In the genomic region with DNA sequence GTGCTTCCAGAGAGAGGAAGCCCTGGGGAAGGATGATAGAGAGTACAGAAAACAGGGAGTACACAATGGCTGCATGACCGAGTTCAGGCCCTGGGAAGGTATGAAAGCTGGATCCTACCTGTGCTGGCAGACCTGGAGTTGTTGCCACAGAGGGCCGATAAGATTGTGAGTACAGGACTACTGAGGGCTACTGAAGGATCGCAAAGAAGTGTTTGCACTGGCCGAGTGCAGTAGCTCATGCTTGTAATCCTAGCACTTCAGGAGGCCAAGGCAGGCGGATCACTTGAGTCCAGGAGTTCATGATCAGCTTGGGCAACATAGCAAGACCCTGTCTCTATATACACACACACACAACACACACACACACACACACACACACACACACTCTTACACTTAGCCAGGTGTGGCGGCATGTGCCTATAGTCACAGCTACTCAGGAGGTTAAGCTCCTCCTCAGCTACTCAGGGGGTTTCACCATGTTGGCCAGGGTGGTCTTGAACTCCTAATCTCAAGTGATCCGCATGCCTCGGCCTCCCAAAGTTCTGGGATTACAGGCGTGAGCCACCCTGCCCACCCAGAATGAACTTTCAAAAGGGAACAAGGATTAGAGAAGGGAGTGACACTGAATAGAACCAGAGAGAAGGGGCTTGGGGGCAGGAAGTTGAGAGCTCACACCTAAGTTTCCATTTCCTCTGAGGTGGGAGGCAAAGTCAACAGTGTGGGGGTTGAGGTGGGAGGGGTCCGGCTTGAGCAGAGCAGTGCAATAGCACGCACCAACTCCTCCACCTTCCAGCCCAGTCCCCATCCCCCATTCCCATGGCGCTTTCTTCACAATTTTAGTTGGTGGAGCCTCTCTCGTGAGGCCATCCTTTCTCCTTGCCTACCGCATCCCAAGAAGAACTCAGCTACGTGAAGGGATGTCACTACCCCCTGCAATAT, we compare ENCODE assay signal across 13 cellular contexts. TPM values are rescaled to one million over a fixed set of nuclear protein-coding genes. Genes with fewer than 3 reads are reported as not detected.
DNase-seq lines count a peak whose midpoint lies in the region; ATAC-seq, FAIRE-seq and TF ChIP-seq lines count a peak whose summit lies in the region.
"Had no signal": no experiment of that assay in that cellular context is flagged by ENCODE, and none has a peak within 500 bp of the region (broad histone marks: within the 10 kb centered on the region; RNA-seq: fewer than 3 reads in every experiment).

No MANE protein-coding gene starts in this region.

- peak overlapping the region; percentile 83 to 93 (median 90) for H3K4me3 Mint-ChIP-seq in immature natural killer cell

- TF ChIP-seq RAD21 in HepG2 (CRISPR knock-in tag; IDR thresholded peaks at IDR 0.05): no peak

- 77% methylated on average over 9 of the region's 15 CpGs for WGBS in right lobe of liver (ENCODE audit: insufficient coverage, low coverage, low lambda C conversion rate, missing lambda C conversion rate)
- 85% methylated on average over 11 of the region's 15 CpGs for WGBS in HepG2 (ENCODE audit: low lambda C conversion rate)

- peaks cover 5 to 11% (median 5%) of the 10 kb centered on the region in 3 donors for H3K36me3 Mint-ChIP-seq in immature natural killer cell

- no peaks in the 10 kb centered on the region for H3K79me2 ChIP-seq in HepG2 (ENCODE audit: insufficient read depth, low read length)
- no peaks in the 10 kb centered on the region for H3K79me2 ChIP-seq in OCI-LY1 (ENCODE audit: insufficient read depth, low read length)

- peaks cover 93 to 95% of the 10 kb centered on the region in 2 donors for H3K4me1 Mint-ChIP-seq in immature natural killer cell

- no peaks in the 10 kb centered on the region for H3K9me2 ChIP-seq in OCI-LY1 (ENCODE audit: low read depth, low read length)

- H3K27ac ChIP-seq in right lobe of liver (peak overlapping the region; percentile 34 to 62 (median 60)), HepG2 (ENCODE audit: extremely low read length, insufficient read depth, low read length) (no peak overlapping the region), OCI-LY1 (ENCODE audit: low read depth, low read length, poor library complexity, severe bottlenecking) (peak overlapping the region; percentile 96)
- H3K27ac ChIP-seq: gastrocnemius medialis had no signal

- peak overlapping the region; percentile 96 to 100 (median 98) for H3K27ac Mint-ChIP-seq in immature natural killer cell

- TF ChIP-seq CTCF in right lobe of liver (IDR thresholded peaks at IDR 0.05) (no peak), HepG2 (CRISPR knock-in tag; IDR thresholded peaks at IDR 0.05) (no peak), OCI-LY1 (IDR thresholded peaks at IDR 0.05; ENCODE audit: low read length) (no peak)

- peaks cover 0 to 23% (median 11%) of the 10 kb centered on the region in 4 donors for H3K4me1 ChIP-seq in right lobe of liver
- H3K4me1 ChIP-seq in HepG2 (ENCODE audit: insufficient read depth, low read length): peaks cover 10% of the 10 kb centered on the region
- H3K4me1 ChIP-seq in OCI-LY1 (ENCODE audit: insufficient read depth, low read length, severe bottlenecking): peaks cover 49% of the 10 kb centered on the region
- H3K4me1 ChIP-seq: gastrocnemius medialis had no signal

- POLR2A ChIA-PET in HepG2 (lab: Yijun Ruan, JAX): no interaction called here

- H3K9me3 Mint-ChIP-seq in immature natural killer cell: peaks cover 0 to 2% (median 0%) of the 10 kb centered on the region in 6 donors

- H3K36me3 ChIP-seq in right lobe of liver (no peaks in the 10 kb centered on the region), HepG2 (replicated peaks in 1 of 2; ENCODE audit: control insufficient read depth in 1 of 2, insufficient read depth in 2 of 2, low read length in 2 of 2) (no peaks in the 10 kb centered on the region), OCI-LY1 (ENCODE audit: insufficient read depth, low read length) (no peaks in the 10 kb centered on the region)
- H3K36me3 ChIP-seq: gastrocnemius medialis had no signal

- no peak for DNase-seq in right lobe of liver
- no peak for DNase-seq in HepG2 (ENCODE audit: low spot score)
- DNase-seq in immature natural killer cell: peak; percentile 81 to 83 (median 83)
- no peak for DNase-seq in cerebellar nuclear complex (lab: John Stamatoyannopoulos, UW)
- DNase-seq in NCI-H2081 treated with DMSO at 0.1 percent for 48 hours (lab: John Stamatoyannopoulos, UW): no peak
- DNase-seq: gastrocnemius medialis; SIG-M5; stimulated activated naive CD4-positive, alpha-beta T cell treated with Interleukin-2 at 50 U/mL for 16 hours had no signal

- H4K20me1 ChIP-seq in HepG2 (ENCODE audit: insufficient read depth, low read length) (peaks cover 7% of the 10 kb centered on the region; the same call in 1 of the 2 replicates), OCI-LY1 (ENCODE audit: insufficient read depth, low read length) (no peaks in the 10 kb centered on the region)

- no peak overlapping the region for H3K9ac ChIP-seq in HepG2 (ENCODE audit: insufficient read depth, low read depth, low read length)
- peak overlapping the region; percentile 60 for H3K9ac ChIP-seq in OCI-LY1 (ENCODE audit: low read length)

- H3K27me3 ChIP-seq in right lobe of liver (no peaks in the 10 kb centered on the region), HepG2 (ENCODE audit: control insufficient read depth in 1 of 2, insufficient read depth in 2 of 2, low read length in 2 of 2) (peaks cover 5 to 36% of the 10 kb centered on the region in 2 experiments; a peak in 3 of 5 replicates), OCI-LY1 (ENCODE audit: insufficient read depth, low read length) (no peaks in the 10 kb centered on the region)
- H3K27me3 ChIP-seq: gastrocnemius medialis had no signal

- in situ Hi-C loops in HepG2 (cut with HindIII; ENCODE audit: extremely low pct_ligation_motif_present, low pct_unique_long_range_greater_than_20kb): no loop called here

- TF ChIP-seq POLR2A in right lobe of liver (IDR thresholded peaks at IDR 0.05) (no peak), HepG2 (IDR thresholded peaks at IDR 0.05; ENCODE audit: insufficient read depth in 1 of 2, low read depth in 2 of 2, low read length in 2 of 2) (no peak)

- TF ChIP-seq EP300 in HepG2 (IDR thresholded peaks at IDR 0.05; ENCODE audit: low read depth in 2 of 2, low read length in 2 of 2) (no peak), HepG2 (CRISPR knock-in tag; IDR thresholded peaks at IDR 0.05; ENCODE audit: borderline replicate concordance) (no peak)

- peak in 2 of 4 donors; percentile 8 to 22 for ATAC-seq in right lobe of liver
- no peak for ATAC-seq in HepG2
- no peak for ATAC-seq in GM21528 (IDR thresholded peaks at IDR 0.05; ENCODE audit: low FRiP score, unreplicated experiment)
- no peak for ATAC-seq in GM18858 (IDR thresholded peaks at IDR 0.05; ENCODE audit: unreplicated experiment)
- ATAC-seq: gastrocnemius medialis, HCT116 had no signal

- H3K4me2 ChIP-seq in HepG2 (ENCODE audit: low read depth, low read length) (no peak overlapping the region), OCI-LY1 (ENCODE audit: low read length) (peak overlapping the region; percentile 62)

- H3F3A ChIP-seq in OCI-LY1 (ENCODE audit: insufficient read depth, low read length): no peaks in the 10 kb centered on the region

- no peak for FAIRE-seq in HepG2 (lab: Jason Lieb, UNC)

- BruUV-seq in HepG2 (replicated peaks; lab: Mats Ljungman, UMichigan): no TSS peak

- H3K9me3 ChIP-seq in right lobe of liver (no peaks in the 10 kb centered on the region), HepG2 (ENCODE audit: low read length) (no peaks in the 10 kb centered on the region), OCI-LY1 (ENCODE audit: low read length) (no peaks in the 10 kb centered on the region)
- H3K9me3 ChIP-seq: gastrocnemius medialis had no signal

- peaks cover 8 to 20% (median 15%) of the 10 kb centered on the region in 3 donors for H3K27me3 Mint-ChIP-seq in immature natural killer cell (ENCODE audit: low read depth in 3 of 3)

- CTCF ChIA-PET in HepG2 (lab: Yijun Ruan, JAX; ENCODE audit: low intra/inter-chr PET ratio, low total read pairs): no interaction called here

- intact Hi-C loops in right lobe of liver (cut with DNase I) (no loop called here), HepG2 (cut with micrococcal nuclease; ENCODE audit: unreplicated experiment) (no loop called here)

- H3K4me3 ChIP-seq in right lobe of liver (no peak overlapping the region), HepG2 (replicated peaks in 1 of 3; ENCODE audit: insufficient read depth in 1 of 3, low read depth in 2 of 3, low read length in 3 of 3) (no peak overlapping the region), OCI-LY1 (ENCODE audit: low read depth, low read length, poor library complexity, severe bottlenecking) (no peak overlapping the region)
- H3K4me3 ChIP-seq: gastrocnemius medialis had no signal

- H2AFZ ChIP-seq in HepG2 (ENCODE audit: low read length): no peak overlapping the region
- no peak overlapping the region for H2AFZ ChIP-seq in OCI-LY1 (ENCODE audit: low read length)

RNA-seq across cellular contexts. Expression of a gene that starts 7.5 kb away (rescaled TPM):
- total RNA-seq in right lobe of liver: 1 to 10 TPM; 1.0 to 9.9 (median 3.2) TPM
- total RNA-seq in HepG2 (2016; rRNA removed; fragmentation: Illumina TruSeq; extraction: Trizol): not detected in 2 replicates
- not detected in 2 replicates for total RNA-seq in HepG2 (2016; cell fraction: cytosol; rRNA removed; fragmentation: Illumina TruSeq; extraction: Trizol; ENCODE audit: low read depth)
- not detected in 2 replicates for total RNA-seq in HepG2 (2016; cell fraction: insoluble cytoplasmic fraction; rRNA removed; fragmentation: Illumina TruSeq; extraction: Trizol)
- total RNA-seq in HepG2 (2016; cell fraction: membrane; rRNA removed; fragmentation: Illumina TruSeq; extraction: Trizol): not detected in 2 replicates
- total RNA-seq in HepG2 (2016; cell fraction: nucleus; rRNA removed; fragmentation: Illumina TruSeq; extraction: Trizol): not detected in 2 replicates
- not detected in 2 replicates for polyA plus RNA-seq in HepG2 (2011; rRNA removed)
- polyA plus RNA-seq in HepG2 (2011; cell fraction: cytosol; rRNA removed): not detected in 2 replicates
- not detected in 2 replicates for polyA plus RNA-seq in HepG2 (2011; cell fraction: nucleus; rRNA removed)
- polyA plus RNA-seq in HepG2 (2012): not detected in 2 replicates
- not detected in 2 replicates for polyA plus RNA-seq in HepG2 (2016; cell fraction: cytosol; fragmentation: Illumina TruSeq; extraction: Trizol; ENCODE audit: low read depth)
- polyA plus RNA-seq in HepG2 (2016; cell fraction: insoluble cytoplasmic fraction; fragmentation: Illumina TruSeq; extraction: Trizol; ENCODE audit: low read depth): not detected in 2 replicates
- polyA plus RNA-seq in HepG2 (2016; cell fraction: membrane; fragmentation: Illumina TruSeq; extraction: Trizol; ENCODE audit: low read depth): not detected in 2 replicates
- not detected in 2 replicates for polyA plus RNA-seq in HepG2 (2016; cell fraction: nucleus; fragmentation: Illumina TruSeq; extraction: Trizol; ENCODE audit: insufficient read depth, low read depth)
- polyA minus RNA-seq in HepG2 (2011; rRNA and poly(A)+ RNA removed; ENCODE audit: low replicate concordance): 0.19 TPM in 1 of 2 replicates, not detected in the other
- polyA minus RNA-seq in HepG2 (2011; cell fraction: cytosol; rRNA and poly(A)+ RNA removed): not detected in 2 replicates
- not detected in 2 replicates for polyA minus RNA-seq in HepG2 (2011; cell fraction: nucleus; rRNA and poly(A)+ RNA removed)
- 1 to 10 TPM; 5.9 to 7.3 (median 6.5) TPM for polyA plus RNA-seq in immature natural killer cell
- total RNA-seq: lung microvascular endothelial cell had no signal

RNA-seq across cellular contexts. Expression of a gene that starts 35.5 kb away (rescaled TPM):
- 1 to 10 TPM; 1.2 to 3.8 (median 2.2) TPM for total RNA-seq in right lobe of liver
- 9.0 and 9.6 TPM in 2 replicates for total RNA-seq in HepG2 (2016; rRNA removed; fragmentation: Illumina TruSeq; extraction: Trizol)
- total RNA-seq in HepG2 (2016; cell fraction: cytosol; rRNA removed; fragmentation: Illumina TruSeq; extraction: Trizol; ENCODE audit: low read depth): 1.1 and 2.2 TPM in 2 replicates
- 9.2 and 10.9 TPM in 2 replicates for total RNA-seq in HepG2 (2016; cell fraction: insoluble cytoplasmic fraction; rRNA removed; fragmentation: Illumina TruSeq; extraction: Trizol)
- total RNA-seq in HepG2 (2016; cell fraction: membrane; rRNA removed; fragmentation: Illumina TruSeq; extraction: Trizol): 4.9 and 5.1 TPM in 2 replicates
- total RNA-seq in HepG2 (2016; cell fraction: nucleus; rRNA removed; fragmentation: Illumina TruSeq; extraction: Trizol): 13.9 and 16.3 TPM in 2 replicates
- polyA plus RNA-seq in HepG2 (2011; rRNA removed): 2.9 TPM in 2 replicates
- 1.3 and 1.8 TPM in 2 replicates for polyA plus RNA-seq in HepG2 (2011; cell fraction: cytosol; rRNA removed)
- 9.2 and 9.7 TPM in 2 replicates for polyA plus RNA-seq in HepG2 (2011; cell fraction: nucleus; rRNA removed)
- polyA plus RNA-seq in HepG2 (2012): 3.0 and 3.4 TPM in 2 replicates
- polyA plus RNA-seq in HepG2 (2016; cell fraction: cytosol; fragmentation: Illumina TruSeq; extraction: Trizol; ENCODE audit: low read depth): 0.53 and 0.61 TPM in 2 replicates
- 4.1 and 4.2 TPM in 2 replicates for polyA plus RNA-seq in HepG2 (2016; cell fraction: insoluble cytoplasmic fraction; fragmentation: Illumina TruSeq; extraction: Trizol; ENCODE audit: low read depth)
- 1.00 and 1.7 TPM in 2 replicates for polyA plus RNA-seq in HepG2 (2016; cell fraction: membrane; fragmentation: Illumina TruSeq; extraction: Trizol; ENCODE audit: low read depth)
- 15.7 and 18.5 TPM in 2 replicates for polyA plus RNA-seq in HepG2 (2016; cell fraction: nucleus; fragmentation: Illumina TruSeq; extraction: Trizol; ENCODE audit: insufficient read depth, low read depth)
- polyA minus RNA-seq in HepG2 (2011; rRNA and poly(A)+ RNA removed; ENCODE audit: low replicate concordance): 3.6 and 5.3 TPM in 2 replicates
- 3.0 and 3.5 TPM in 2 replicates for polyA minus RNA-seq in HepG2 (2011; cell fraction: cytosol; rRNA and poly(A)+ RNA removed)
- polyA minus RNA-seq in HepG2 (2011; cell fraction: nucleus; rRNA and poly(A)+ RNA removed): 14.4 and 19.0 TPM in 2 replicates
- 1 to 10 TPM in 1 of 3 donors, under 1 TPM in 1, not detected in 1; 0.54 to 2.1 TPM for polyA plus RNA-seq in immature natural killer cell

RNA-seq across cellular contexts. Expression of a gene that starts 54.9 kb away (rescaled TPM):
- total RNA-seq in right lobe of liver (10 to 100 TPM; 15.5 to 25.4 (median 21.1) TPM), HepG2 (2016; rRNA removed; fragmentation: Illumina TruSeq; extraction: Trizol) (41.5 and 56.5 TPM in 2 replicates)
- total RNA-seq in HepG2 (2016; cell fraction: cytosol; rRNA removed; fragmentation: Illumina TruSeq; extraction: Trizol; ENCODE audit: low read depth): 21.9 and 22.8 TPM in 2 replicates
- total RNA-seq in HepG2 (2016; cell fraction: insoluble cytoplasmic fraction; rRNA removed; fragmentation: Illumina TruSeq; extraction: Trizol): 43.2 and 59.4 TPM in 2 replicates
- total RNA-seq in HepG2 (2016; cell fraction: membrane; rRNA removed; fragmentation: Illumina TruSeq; extraction: Trizol): 33.4 and 37.3 TPM in 2 replicates
- total RNA-seq in HepG2 (2016; cell fraction: nucleus; rRNA removed; fragmentation: Illumina TruSeq; extraction: Trizol): 29.0 and 30.5 TPM in 2 replicates
- polyA plus RNA-seq in HepG2 (2011; rRNA removed) (11.1 and 13.7 TPM in 2 replicates), immature natural killer cell (10 to 100 TPM; 21.7 to 43.8 (median 27.8) TPM)
- 7.5 and 9.3 TPM in 2 replicates for polyA plus RNA-seq in HepG2 (2011; cell fraction: cytosol; rRNA removed)
- polyA plus RNA-seq in HepG2 (2011; cell fraction: nucleus; rRNA removed): 8.0 and 8.3 TPM in 2 replicates
- polyA plus RNA-seq in HepG2 (2012): 21.0 and 21.9 TPM in 2 replicates
- polyA plus RNA-seq in HepG2 (2016; cell fraction: cytosol; fragmentation: Illumina TruSeq; extraction: Trizol; ENCODE audit: low read depth): 11.5 and 14.3 TPM in 2 replicates
- polyA plus RNA-seq in HepG2 (2016; cell fraction: insoluble cytoplasmic fraction; fragmentation: Illumina TruSeq; extraction: Trizol; ENCODE audit: low read depth): 46.9 and 47.4 TPM in 2 replicates
- polyA plus RNA-seq in HepG2 (2016; cell fraction: membrane; fragmentation: Illumina TruSeq; extraction: Trizol; ENCODE audit: low read depth): 18.7 and 20.4 TPM in 2 replicates
- 27.9 and 30.3 TPM in 2 replicates for polyA plus RNA-seq in HepG2 (2016; cell fraction: nucleus; fragmentation: Illumina TruSeq; extraction: Trizol; ENCODE audit: insufficient read depth, low read depth)
- 24.6 and 51.3 TPM in 2 replicates for polyA minus RNA-seq in HepG2 (2011; rRNA and poly(A)+ RNA removed; ENCODE audit: low replicate concordance)
- 19.4 and 23.3 TPM in 2 replicates for polyA minus RNA-seq in HepG2 (2011; cell fraction: cytosol; rRNA and poly(A)+ RNA removed)
- polyA minus RNA-seq in HepG2 (2011; cell fraction: nucleus; rRNA and poly(A)+ RNA removed): 26.1 and 38.8 TPM in 2 replicates

Comparison
In these comparisons a context has a peak if more than half of its experiments do, and no peak if none do; other contexts are left out.
1. DNase-seq: peak in immature natural killer cell (3 of 3); none in right lobe of liver (0 of 3), HepG2 (single experiment), cerebellar nuclear complex (0 of 2) and NCI-H2081 treated with DMSO at 0.1 percent for 48 hours (single experiment).